33 cellular contexts compared by ENCODE assay signal in the genomic region with DNA sequence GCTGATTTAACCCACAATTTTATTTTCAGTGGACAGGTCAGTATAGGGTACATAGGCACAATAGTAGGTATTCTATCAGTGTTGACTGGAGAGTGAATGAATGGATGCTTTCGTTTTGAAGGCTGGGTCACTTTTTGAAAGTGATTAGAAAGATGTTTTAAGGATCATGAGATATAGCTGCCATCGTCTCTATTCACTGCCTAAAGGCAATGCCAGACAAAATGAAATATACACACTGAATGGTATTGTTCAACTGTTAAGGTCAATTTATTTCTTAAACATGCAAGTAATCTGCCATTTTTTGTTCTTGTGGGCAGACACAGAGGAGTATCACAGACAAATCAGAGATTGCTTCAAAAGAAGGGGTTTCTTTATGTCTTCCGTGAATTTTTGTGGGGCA.
A peak's percentile ranks its signal among the peaks of the same experiment; 100 is the strongest.
DNase-seq lines count a peak whose midpoint lies in the region; TF ChIP-seq lines count a peak whose summit lies in the region.
"Had no signal": no experiment of that assay in that cellular context is flagged by ENCODE, and none has a peak within 500 bp of the region (broad histone marks: within the 10 kb centered on the region; RNA-seq: fewer than 3 reads in every experiment).

No MANE protein-coding gene starts in this region.

- H2BK120ac ChIP-seq in trophoblast cell (ENCODE audit: insufficient read depth, low read length, poor library complexity) = no peak overlapping the region

- no peaks in the 10 kb centered on the region for H3K4me1 ChIP-seq in osteoblast (ENCODE audit: insufficient read depth, low read length)
- H3K4me1 ChIP-seq in trophoblast cell (ENCODE audit: control insufficient read depth in 1 of 2, insufficient read depth in 2 of 2, low read length in 2 of 2) = no peaks in the 10 kb centered on the region
- H3K4me1 ChIP-seq: A549, BE2C, Caco-2 had no signal

- H4K20me1 ChIP-seq in osteoblast (ENCODE audit: insufficient read depth, low read length) = no peaks in the 10 kb centered on the region
- H4K20me1 ChIP-seq: BLaER1; BLaER1 treated with 17β-estradiol and CSF1 and Interleukin-3, amounts not matched to agents 10 nM and 100 nM had no signal

- H2AK5ac ChIP-seq in trophoblast cell (ENCODE audit: low read length) = no peak overlapping the region

- H3K36me3 ChIP-seq in osteoblast (ENCODE audit: insufficient read depth, low read length) = no peaks in the 10 kb centered on the region
- no peaks in the 10 kb centered on the region for H3K36me3 ChIP-seq in trophoblast cell (ENCODE audit: control insufficient read depth in 1 of 2, insufficient read depth in 2 of 2, low read length in 2 of 2)
- H3K36me3 ChIP-seq: BE2C; BLaER1; BLaER1 treated with 17β-estradiol and CSF1 and Interleukin-3, amounts not matched to agents 10 nM and 100 nM had no signal

- H3K4me2 ChIP-seq in osteoblast (ENCODE audit: insufficient read depth, low read length) = no peak overlapping the region
- no peak overlapping the region for H3K4me2 ChIP-seq in trophoblast cell (ENCODE audit: low read length)
- H3K4me2 ChIP-seq: A549 had no signal

- H2AFZ ChIP-seq in osteoblast (ENCODE audit: low read length) = no peak overlapping the region
- H2AFZ ChIP-seq in trophoblast cell (ENCODE audit: insufficient read depth, low read length, poor library complexity) = no peak overlapping the region

- H4K12ac ChIP-seq in trophoblast cell (ENCODE audit: low read depth, low read length) = no peak overlapping the region

- H3K18ac ChIP-seq in trophoblast cell (ENCODE audit: low read length) = no peak overlapping the region

- TF ChIP-seq CTCF in osteoblast (IDR thresholded peaks at IDR 0.05; ENCODE audit: extremely low read depth, low read depth, low read length) = no peak

- H3K9ac ChIP-seq in trophoblast cell (ENCODE audit: low read length) = no peak overlapping the region
- H3K9ac ChIP-seq: BLaER1; BLaER1 treated with 17β-estradiol and CSF1 and Interleukin-3, amounts not matched to agents 10 nM and 100 nM had no signal

- H3K79me1 ChIP-seq in trophoblast cell (ENCODE audit: low read length) = no peaks in the 10 kb centered on the region

- H4K8ac ChIP-seq in trophoblast cell (ENCODE audit: low read depth, low read length) = no peak overlapping the region

- in situ Hi-C loops in SK-MEL-5 (cut with HindIII; ENCODE audit: low pct_unique_long_range_greater_than_20kb, low sequenced_read_pairs) = no loop called here

- peak; percentile 3 for DNase-seq in COLO829 (ENCODE audit: low spot score)
- peak; percentile 68 for DNase-seq in SK-MEL-5 (ENCODE audit: low read depth, low spot score)
- DNase-seq in foreskin melanocyte = peak; percentile 72
- peak; percentile 51 for DNase-seq in osteoblast (ENCODE audit: insufficient read length, low spot score, missing footprints)
- no peak for DNase-seq in trophoblast cell
- no peak for DNase-seq in NCI-H2196 (lab: John Stamatoyannopoulos, UW; ENCODE audit: unreplicated experiment)
- DNase-seq in GM19240 (ENCODE audit: insufficient read length, low spot score) = no peak
- DNase-seq in CD1c-positive myeloid dendritic cell (ENCODE audit: extremely low spot score) = no peak
- DNase-seq: 8988T; ACHN; AML-193; BE2C; C1 segment of cervical spinal cord; Caco-2; Calu3; CD4-positive, alpha-beta memory T cell; CD4-positive, alpha-beta T cell; CD4-positive, CD25-positive, alpha-beta regulatory T cell; CD8-positive, alpha-beta memory T cell; CD8-positive, alpha-beta T cell; COR-L47; DMS 273 treated with DMSO at 0.1 percent for 48 hours; DMS153; DMS53; DMS79; DMS79 treated with DMSO at 0.1 percent for 48 hours; DND-41; EL had no signal

- H4K91ac ChIP-seq in trophoblast cell (ENCODE audit: low read depth, low read length) = no peak overlapping the region

- no peak overlapping the region for H2BK12ac ChIP-seq in trophoblast cell (ENCODE audit: low read length)

- H3K4ac ChIP-seq in trophoblast cell (ENCODE audit: low read depth, low read length) = no peak overlapping the region

- no peaks in the 10 kb centered on the region for H3K27me3 ChIP-seq in osteoblast (ENCODE audit: insufficient read depth, low read length)
- no peaks in the 10 kb centered on the region for H3K27me3 ChIP-seq in trophoblast cell (ENCODE audit: insufficient read depth, low read length)
- H3K27me3 ChIP-seq: BE2C; BLaER1; BLaER1 treated with 17β-estradiol and CSF1 and Interleukin-3, amounts not matched to agents 10 nM and 100 nM had no signal

- H3K4me3 ChIP-seq in osteoblast (ENCODE audit: insufficient read depth, low read length) (no peak overlapping the region), trophoblast cell (ENCODE audit: low read depth, low read length) (no peak overlapping the region)
- H3K4me3 ChIP-seq: A549; BLaER1; BLaER1 treated with 17β-estradiol and CSF1 and Interleukin-3, amounts not matched to agents 10 nM and 100 nM had no signal

- H3K23ac ChIP-seq in trophoblast cell (ENCODE audit: low read length) = no peak overlapping the region

- H3K14ac ChIP-seq in trophoblast cell (ENCODE audit: low read length) = no peak overlapping the region

- H3K79me2 ChIP-seq in osteoblast (ENCODE audit: insufficient read depth, low read length) (no peaks in the 10 kb centered on the region), trophoblast cell (ENCODE audit: control insufficient read depth, insufficient read depth, low read length, poor library complexity) (no peaks in the 10 kb centered on the region)

- no peak overlapping the region for H2BK5ac ChIP-seq in trophoblast cell (ENCODE audit: low read depth, low read length, poor library complexity)

- H3K9me3 ChIP-seq in osteoblast (ENCODE audit: low read depth, low read length) = no peaks in the 10 kb centered on the region
- no peaks in the 10 kb centered on the region for H3K9me3 ChIP-seq in trophoblast cell (ENCODE audit: insufficient read depth, low read depth, low read length)
- H3K9me3 ChIP-seq: A549; BE2C; BLaER1; BLaER1 treated with 17β-estradiol and CSF1 and Interleukin-3, amounts not matched to agents 10 nM and 100 nM; Caco-2 had no signal

- no CpG with 5 or more reads among the region's 3 CpGs for WGBS in trophoblast cell (ENCODE audit: extremely low coverage, insufficient coverage, insufficient read length)

- no peak overlapping the region for H3K27ac ChIP-seq in osteoblast (ENCODE audit: low read depth, low read length)
- H3K27ac ChIP-seq in trophoblast cell (ENCODE audit: low read depth, low read length) = no peak overlapping the region
- H3K27ac ChIP-seq: 22Rv1; A549; BLaER1; BLaER1 treated with 17β-estradiol and CSF1 and Interleukin-3, amounts not matched to agents 10 nM and 100 nM; C4-2B had no signal

Comparison
In these comparisons a context has a peak if more than half of its experiments do, and no peak if none do; other contexts are left out.
1. DNase-seq: peak in COLO829 (single experiment), SK-MEL-5 (single experiment), foreskin melanocyte (single experiment) and osteoblast (single experiment); none in trophoblast cell (0 of 2), NCI-H2196 (single experiment), GM19240 (single experiment) and CD1c-positive myeloid dendritic cell (single experiment).